Comparison of ENCODE assay signal across 25 cellular contexts in genomic region chr10:64732372-64732715, GRCh38.
DNase-seq lines count a peak whose midpoint lies in the region; ATAC-seq, FAIRE-seq and TF ChIP-seq lines count a peak whose summit lies in the region.
"Had no signal": no experiment of that assay in that cellular context is flagged by ENCODE, and none has a peak within 500 bp of the region (broad histone marks: within the 10 kb centered on the region; RNA-seq: fewer than 3 reads in every experiment).

No MANE protein-coding gene starts in this region.

- H3K4me3 Mint-ChIP-seq in type B pancreatic cell: no peak overlapping the region
- no peak overlapping the region for H3K4me3 Mint-ChIP-seq in progenitor cell of endocrine pancreas (ENCODE audit: low read depth)
- H3K4me3 Mint-ChIP-seq: activated naive CD4-positive, alpha-beta T cell treated with anti-CD3 and anti-CD28 coated beads for 36 hours; activated T-cell treated with anti-CD3 and anti-CD28 coated beads, Interleukin-2, amount 50 U/mL, for 72 hours; B cell had no signal

- no peak for DNase-seq in HepG2 (ENCODE audit: low spot score)
- no peak for DNase-seq in right lobe of liver
- peak; percentile 87 for DNase-seq in MV-4-11 (lab: John Stamatoyannopoulos, UW)
- no peak for DNase-seq in K562 (ENCODE audit: extremely low read depth in 1 of 4, low spot score in 3 of 4)
- no peak for DNase-seq in type B pancreatic cell (ENCODE audit: extremely low spot score, unreplicated experiment)
- no peak for DNase-seq in prostate gland (ENCODE audit: low spot score)
- DNase-seq in progenitor cell of endocrine pancreas (ENCODE audit: low spot score, unreplicated experiment): no peak
- no peak for DNase-seq in GOT3 (lab: John Stamatoyannopoulos, UW)
- DNase-seq: activated CD4-positive, alpha-beta T cell treated with anti-CD3 and anti-CD28 coated beads for 4 hours; activated CD8-positive, alpha-beta memory T cell treated with anti-CD3 and anti-CD28 coated beads for 24 hours; activated naive CD4-positive, alpha-beta T cell treated with anti-CD3 and anti-CD28 coated beads for 36 hours; activated T-cell treated with anti-CD3 and anti-CD28 coated beads, Interleukin-2, amount 50 U/mL, for 72 hours; DMS79; foreskin keratinocyte; GF-D8; HCEC 1CT; mesenchymal stem cell; NCI-H187; SHP77; stimulated activated CD4-positive, alpha-beta T cell treated with anti-CD3 and anti-CD28 coated beads, Interleukin-2, amount 100 ng/mL, for 24 hours; T-helper 1 cell had no signal

- H3K36me3 ChIP-seq in HepG2 (replicated peaks in 1 of 2; ENCODE audit: control insufficient read depth in 1 of 2, insufficient read depth in 2 of 2, low read length in 2 of 2): no peaks in the 10 kb centered on the region
- H3K36me3 ChIP-seq in right lobe of liver: no peaks in the 10 kb centered on the region
- no peaks in the 10 kb centered on the region for H3K36me3 ChIP-seq in K562 (ENCODE audit: control insufficient read depth, insufficient read depth, low read length)
- H3K36me3 ChIP-seq in prostate gland: no peaks in the 10 kb centered on the region
- H3K36me3 ChIP-seq: neutrophil had no signal

- TF ChIP-seq POLR2A in HepG2 (IDR thresholded peaks at IDR 0.05; ENCODE audit: insufficient read depth in 1 of 2, low read depth in 2 of 2, low read length in 2 of 2): no peak
- no peak for TF ChIP-seq POLR2A in right lobe of liver (IDR thresholded peaks at IDR 0.05)
- no peak for TF ChIP-seq POLR2A in K562 (conservative IDR thresholded peaks at IDR 0.05)
- TF ChIP-seq POLR2A in prostate gland (IDR thresholded peaks at IDR 0.05): no peak

- POLR2A ChIA-PET in HepG2 (lab: Yijun Ruan, JAX): no interaction called here
- POLR2A ChIA-PET in K562 (lab: Yijun Ruan, JAX): interaction anchor here (0.6 kb wide), 1 partner anchor 13 kb away, joined by 3 read pairs; no protein-coding TSS in a partner anchor

- H3K9ac ChIP-seq in HepG2 (ENCODE audit: insufficient read depth, low read depth, low read length): peak overlapping the region; percentile 18; the same call in 1 of the 2 replicates
- H3K9ac ChIP-seq in K562 (ENCODE audit: insufficient read depth in 1 of 2, low read depth in 2 of 2, low read length in 2 of 2): no peak overlapping the region

- TF ChIP-seq EP300 in HepG2 (IDR thresholded peaks at IDR 0.05; ENCODE audit: low read depth in 2 of 2, low read length in 2 of 2): no peak
- no peak for TF ChIP-seq EP300 in HepG2 (CRISPR knock-in tag; IDR thresholded peaks at IDR 0.05; ENCODE audit: borderline replicate concordance)
- no peak for TF ChIP-seq EP300 in K562 (IDR thresholded peaks at IDR 0.05; ENCODE audit: low read length)

- H3K9me1 ChIP-seq in K562 (ENCODE audit: control insufficient read depth, insufficient read depth, low read length): no peaks in the 10 kb centered on the region

- peak overlapping the region in 1 of 3 experiments; percentile 44; a peak in 2 of 6 replicates for H3K4me3 ChIP-seq in HepG2 (replicated peaks in 1 of 3; ENCODE audit: insufficient read depth in 1 of 3, low read depth in 2 of 3, low read length in 3 of 3)
- no peak overlapping the region for H3K4me3 ChIP-seq in right lobe of liver
- no peak overlapping the region for H3K4me3 ChIP-seq in K562
- H3K4me3 ChIP-seq in prostate gland: no peak overlapping the region
- H3K4me3 ChIP-seq: skin epidermis had no signal

- CTCF ChIA-PET in HepG2 (lab: Yijun Ruan, JAX; ENCODE audit: low intra/inter-chr PET ratio, low total read pairs) (no interaction called here), K562 (lab: Yijun Ruan, JAX; ENCODE audit: low intra/inter-chr PET ratio) (no interaction called here)

- H3K9me3 Mint-ChIP-seq in type B pancreatic cell: no peaks in the 10 kb centered on the region
- peaks cover 29% of the 10 kb centered on the region for H3K9me3 Mint-ChIP-seq in progenitor cell of endocrine pancreas (ENCODE audit: low read depth)

- in situ Hi-C loops in HepG2 (cut with HindIII; ENCODE audit: extremely low pct_ligation_motif_present, low pct_unique_long_range_greater_than_20kb): loop anchor here (25.0 kb wide), 1 partner anchor 1455 kb away; no protein-coding TSS in a partner anchor
- in situ Hi-C loops in K562 (cut with MboI): no loop called here

- peak overlapping the region; percentile 66 for H3K4me2 ChIP-seq in HepG2 (ENCODE audit: low read depth, low read length)
- H3K4me2 ChIP-seq in K562 (ENCODE audit: insufficient read depth, low read length): no peak overlapping the region

- H4K20me1 ChIP-seq in HepG2 (ENCODE audit: insufficient read depth, low read length): no peaks in the 10 kb centered on the region
- H4K20me1 ChIP-seq in K562 (replicated peaks; ENCODE audit: control insufficient read depth, insufficient read depth, low read length): no peaks in the 10 kb centered on the region

- H3K79me2 ChIP-seq in HepG2 (ENCODE audit: insufficient read depth, low read length): no peaks in the 10 kb centered on the region
- H3K79me2 ChIP-seq in K562 (ENCODE audit: control insufficient read depth, insufficient read depth, low read length): no peaks in the 10 kb centered on the region

- peaks cover 7% of the 10 kb centered on the region for H3K4me1 Mint-ChIP-seq in type B pancreatic cell (ENCODE audit: unreplicated experiment)
- peaks cover 12% of the 10 kb centered on the region for H3K4me1 Mint-ChIP-seq in progenitor cell of endocrine pancreas (ENCODE audit: low read depth)
- H3K4me1 Mint-ChIP-seq: B cell had no signal

- TF ChIP-seq RAD21 in HepG2 (CRISPR knock-in tag; IDR thresholded peaks at IDR 0.05): no peak
- TF ChIP-seq RAD21 in K562 (CRISPR knock-in tag; conservative IDR thresholded peaks at IDR 0.05 in 1 of 2, IDR thresholded peaks at IDR 0.05 in 1 of 2): no peak

- WGBS in HepG2 (ENCODE audit: low lambda C conversion rate): 80% methylated on average over 6 of the region's 6 CpGs
- 55% methylated on average over 6 of the region's 6 CpGs for WGBS in right lobe of liver (ENCODE audit: insufficient coverage, low coverage, low lambda C conversion rate, missing lambda C conversion rate)
- WGBS in K562 (ENCODE audit: insufficient coverage, low coverage, missing lambda C conversion rate): 11% methylated on average over 6 of the region's 6 CpGs
- WGBS in prostate gland: 75% methylated on average over 6 of the region's 6 CpGs

- TF ChIP-seq CTCF in HepG2 (CRISPR knock-in tag; IDR thresholded peaks at IDR 0.05) (no peak), right lobe of liver (IDR thresholded peaks at IDR 0.05) (no peak), K562 (IDR thresholded peaks at IDR 0.05 in 2 of 3, conservative IDR thresholded peaks at IDR 0.05 in 1 of 3; ENCODE audit: insufficient read depth in 2 of 3, low read depth in 1 of 3, low read length in 3 of 3) (no peak), type B pancreatic cell (conservative IDR thresholded peaks at IDR 0.05) (no peak), prostate gland (IDR thresholded peaks at IDR 0.05) (no peak), progenitor cell of endocrine pancreas (IDR thresholded peaks at IDR 0.05; ENCODE audit: unreplicated experiment) (no peak)

- H3K4me1 ChIP-seq in HepG2 (ENCODE audit: insufficient read depth, low read length): peaks cover 29% of the 10 kb centered on the region
- no peaks in the 10 kb centered on the region for H3K4me1 ChIP-seq in right lobe of liver
- H3K4me1 ChIP-seq in K562 (replicated peaks in 1 of 2; ENCODE audit: control insufficient read depth in 2 of 2, insufficient read depth in 2 of 2, low read length in 2 of 2): no peaks in the 10 kb centered on the region; a peak in 2 of 5 replicates
- no peaks in the 10 kb centered on the region for H3K4me1 ChIP-seq in prostate gland (replicated peaks)
- H3K4me1 ChIP-seq: foreskin keratinocyte had no signal

- H3K27me3 Mint-ChIP-seq in type B pancreatic cell (no peaks in the 10 kb centered on the region), progenitor cell of endocrine pancreas (no peaks in the 10 kb centered on the region)
- H3K27me3 Mint-ChIP-seq: B cell had no signal

- peak overlapping the region; percentile 70 for H2AFZ ChIP-seq in HepG2 (ENCODE audit: low read length)
- peak overlapping the region; percentile 61; the same call in 1 of the 2 replicates for H2AFZ ChIP-seq in K562 (ENCODE audit: low read depth, low read length)

- FAIRE-seq in HepG2 (lab: Jason Lieb, UNC): no peak
- no peak for FAIRE-seq in K562 (lab: Jason Lieb, UNC)

- peak overlapping the region; percentile 48 for H3K27ac Mint-ChIP-seq in type B pancreatic cell
- H3K27ac Mint-ChIP-seq in progenitor cell of endocrine pancreas: no peak overlapping the region
- H3K27ac Mint-ChIP-seq: activated naive CD4-positive, alpha-beta T cell treated with anti-CD3 and anti-CD28 coated beads for 36 hours; activated T-cell treated with anti-CD3 and anti-CD28 coated beads, Interleukin-2, amount 50 U/mL, for 72 hours; B cell had no signal

- no TSS peak for BruUV-seq in HepG2 (replicated peaks; lab: Mats Ljungman, UMichigan)
- BruUV-seq in K562 (replicated peaks; lab: Mats Ljungman, UMichigan): no TSS peak

- ATAC-seq in HepG2: no peak
- ATAC-seq in right lobe of liver: no peak
- ATAC-seq in K562: no peak
- ATAC-seq: activated T-cell treated with anti-CD3 and anti-CD28 coated beads, Interleukin-2, amount 50 U/mL, for 72 hours; esophagus mucosa; foreskin keratinocyte had no signal

- H3K27me3 ChIP-seq in HepG2 (ENCODE audit: control insufficient read depth in 1 of 2, insufficient read depth in 2 of 2, low read length in 2 of 2): no peaks in the 10 kb centered on the region
- H3K27me3 ChIP-seq in right lobe of liver: no peaks in the 10 kb centered on the region
- no peaks in the 10 kb centered on the region for H3K27me3 ChIP-seq in K562 (ENCODE audit: control insufficient read depth in 2 of 2, insufficient read depth in 2 of 2, low read length in 2 of 2)
- H3K27me3 ChIP-seq in prostate gland (replicated peaks; ENCODE audit: insufficient read depth): no peaks in the 10 kb centered on the region
- H3K27me3 ChIP-seq: foreskin keratinocyte, neutrophil had no signal

- H3K36me3 Mint-ChIP-seq in type B pancreatic cell (no peaks in the 10 kb centered on the region), progenitor cell of endocrine pancreas (ENCODE audit: insufficient read depth) (peaks cover 2% of the 10 kb centered on the region)

- peak overlapping the region; percentile 51 for H3K27ac ChIP-seq in HepG2 (ENCODE audit: extremely low read length, insufficient read depth, low read length)
- no peak overlapping the region for H3K27ac ChIP-seq in right lobe of liver
- no peak overlapping the region for H3K27ac ChIP-seq in K562 (ENCODE audit: extremely low read depth, low read depth, low read length)
- no peak overlapping the region for H3K27ac ChIP-seq in prostate gland
- H3K27ac ChIP-seq: foreskin keratinocyte, neutrophil, skin epidermis had no signal

- H3K9me3 ChIP-seq in HepG2 (ENCODE audit: low read length) (no peaks in the 10 kb centered on the region), right lobe of liver (no peaks in the 10 kb centered on the region), K562 (replicated peaks; ENCODE audit: control insufficient read depth, insufficient read depth, low read depth, low read length) (no peaks in the 10 kb centered on the region; the same call in none of the 2 replicates), prostate gland (no peaks in the 10 kb centered on the region)
- H3K9me3 ChIP-seq: neutrophil had no signal

- intact Hi-C loops in HepG2 (cut with micrococcal nuclease; ENCODE audit: unreplicated experiment): no loop called here
- intact Hi-C loops in right lobe of liver (cut with DNase I): no loop called here
- intact Hi-C loops in K562 (cut with micrococcal nuclease): no loop called here
- intact Hi-C loops in prostate gland (cut with DNase I): no loop called here
